In the genomic region with DNA sequence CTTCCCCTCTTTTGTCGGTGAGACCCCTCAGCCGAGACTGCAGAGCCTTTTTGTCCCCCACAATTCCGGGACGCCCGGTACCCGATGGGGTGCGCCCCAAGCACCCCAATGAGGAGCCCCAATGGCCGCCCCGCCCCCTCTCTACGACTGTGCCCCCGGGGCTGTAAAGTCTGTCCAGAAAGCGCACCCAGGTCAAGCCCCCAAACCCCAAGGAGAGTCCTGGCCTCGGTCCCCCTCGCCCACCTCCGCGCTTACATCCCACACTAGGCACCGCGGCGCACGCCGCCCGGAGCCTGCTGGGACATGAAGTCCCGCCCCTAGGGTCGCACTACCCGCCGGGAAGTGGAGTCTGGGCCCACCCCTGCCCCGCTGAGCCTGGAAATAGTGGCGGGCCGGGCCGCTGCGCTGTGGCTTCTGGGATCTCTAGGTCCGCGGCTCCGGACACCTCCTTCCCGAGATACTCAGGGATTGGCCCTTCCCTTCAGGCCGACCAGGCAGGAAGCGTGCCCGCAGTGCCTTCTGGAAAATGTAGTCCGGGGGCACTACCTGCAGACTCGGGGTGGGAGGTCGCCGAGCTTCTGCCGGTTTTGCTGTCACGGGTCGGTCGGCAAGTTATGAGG, we compare ENCODE assay signal across 1 cellular context.
TF ChIP-seq lines count a peak whose summit lies in the region.

A gene (minus strand): TSS at position 281 of the 620 bp plus-strand sequence. CDS start 442 bp downstream, outside the sequence.

TF ChIP-seq in HepG2, 621 proteins besides CTCF, POLR2A, EP300 and RAD21 (continued from another document and continues in another):
- TF ChIP-seq, protein P1, sequence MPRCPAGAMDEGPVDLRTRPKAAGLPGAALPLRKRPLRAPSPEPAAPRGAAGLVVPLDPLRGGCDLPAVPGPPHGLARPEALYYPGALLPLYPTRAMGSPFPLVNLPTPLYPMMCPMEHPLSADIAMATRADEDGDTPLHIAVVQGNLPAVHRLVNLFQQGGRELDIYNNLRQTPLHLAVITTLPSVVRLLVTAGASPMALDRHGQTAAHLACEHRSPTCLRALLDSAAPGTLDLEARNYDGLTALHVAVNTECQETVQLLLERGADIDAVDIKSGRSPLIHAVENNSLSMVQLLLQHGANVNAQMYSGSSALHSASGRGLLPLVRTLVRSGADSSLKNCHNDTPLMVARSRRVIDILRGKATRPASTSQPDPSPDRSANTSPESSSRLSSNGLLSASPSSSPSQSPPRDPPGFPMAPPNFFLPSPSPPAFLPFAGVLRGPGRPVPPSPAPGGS (CRISPR knock-in tag; IDR thresholded peaks at IDR 0.05) = peak; percentile 59; the same call in 1 of the 2 replicates
- TF ChIP-seq, protein P2, sequence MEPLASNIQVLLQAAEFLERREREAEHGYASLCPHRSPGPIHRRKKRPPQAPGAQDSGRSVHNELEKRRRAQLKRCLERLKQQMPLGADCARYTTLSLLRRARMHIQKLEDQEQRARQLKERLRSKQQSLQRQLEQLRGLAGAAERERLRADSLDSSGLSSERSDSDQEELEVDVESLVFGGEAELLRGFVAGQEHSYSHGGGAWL (CRISPR knock-in tag; IDR thresholded peaks at IDR 0.05) = peak; percentile 34; the same call in 1 of the 2 replicates
- no peak for TF ChIP-seq ZFP36 (IDR thresholded peaks at IDR 0.05; ENCODE audit: borderline replicate concordance, low read depth, low read length, partially characterized antibody)
- TF ChIP-seq ZNF292 (CRISPR knock-in tag; IDR thresholded peaks at IDR 0.05; ENCODE audit: borderline replicate concordance, low read depth) = no peak
- no peak for TF ChIP-seq ZNF550 (CRISPR knock-in tag; IDR thresholded peaks at IDR 0.05; ENCODE audit: borderline replicate concordance)
- TF ChIP-seq, protein P3, sequence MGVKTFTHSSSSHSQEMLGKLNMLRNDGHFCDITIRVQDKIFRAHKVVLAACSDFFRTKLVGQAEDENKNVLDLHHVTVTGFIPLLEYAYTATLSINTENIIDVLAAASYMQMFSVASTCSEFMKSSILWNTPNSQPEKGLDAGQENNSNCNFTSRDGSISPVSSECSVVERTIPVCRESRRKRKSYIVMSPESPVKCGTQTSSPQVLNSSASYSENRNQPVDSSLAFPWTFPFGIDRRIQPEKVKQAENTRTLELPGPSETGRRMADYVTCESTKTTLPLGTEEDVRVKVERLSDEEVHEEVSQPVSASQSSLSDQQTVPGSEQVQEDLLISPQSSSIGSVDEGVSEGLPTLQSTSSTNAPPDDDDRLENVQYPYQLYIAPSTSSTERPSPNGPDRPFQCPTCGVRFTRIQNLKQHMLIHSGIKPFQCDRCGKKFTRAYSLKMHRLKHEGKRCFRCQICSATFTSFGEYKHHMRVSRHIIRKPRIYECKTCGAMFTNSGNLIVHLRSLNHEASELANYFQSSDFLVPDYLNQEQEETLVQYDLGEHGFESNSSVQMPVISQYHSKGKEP (CRISPR knock-in tag; IDR thresholded peaks at IDR 0.05) = no peak
- TF ChIP-seq, protein P4, sequence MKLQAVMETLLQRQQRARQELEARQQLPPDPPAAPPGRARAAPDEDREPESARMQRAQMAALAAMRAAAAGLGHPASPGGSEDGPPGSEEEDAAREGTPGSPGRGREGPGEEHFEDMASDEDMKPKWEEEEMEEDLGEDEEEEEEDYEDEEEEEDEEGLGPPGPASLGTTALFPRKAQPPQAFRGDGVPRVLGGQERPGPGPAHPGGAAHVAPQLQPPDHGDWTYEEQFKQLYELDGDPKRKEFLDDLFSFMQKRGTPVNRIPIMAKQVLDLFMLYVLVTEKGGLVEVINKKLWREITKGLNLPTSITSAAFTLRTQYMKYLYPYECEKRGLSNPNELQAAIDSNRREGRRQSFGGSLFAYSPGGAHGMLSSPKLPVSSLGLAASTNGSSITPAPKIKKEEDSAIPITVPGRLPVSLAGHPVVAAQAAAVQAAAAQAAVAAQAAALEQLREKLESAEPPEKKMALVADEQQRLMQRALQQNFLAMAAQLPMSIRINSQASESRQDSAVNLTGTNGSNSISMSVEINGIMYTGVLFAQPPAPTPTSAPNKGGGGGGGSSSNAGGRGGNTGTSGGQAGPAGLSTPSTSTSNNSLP (IDR thresholded peaks at IDR 0.05; ENCODE audit: low read depth, low read length) = no peak
- TF ChIP-seq, protein P5, sequence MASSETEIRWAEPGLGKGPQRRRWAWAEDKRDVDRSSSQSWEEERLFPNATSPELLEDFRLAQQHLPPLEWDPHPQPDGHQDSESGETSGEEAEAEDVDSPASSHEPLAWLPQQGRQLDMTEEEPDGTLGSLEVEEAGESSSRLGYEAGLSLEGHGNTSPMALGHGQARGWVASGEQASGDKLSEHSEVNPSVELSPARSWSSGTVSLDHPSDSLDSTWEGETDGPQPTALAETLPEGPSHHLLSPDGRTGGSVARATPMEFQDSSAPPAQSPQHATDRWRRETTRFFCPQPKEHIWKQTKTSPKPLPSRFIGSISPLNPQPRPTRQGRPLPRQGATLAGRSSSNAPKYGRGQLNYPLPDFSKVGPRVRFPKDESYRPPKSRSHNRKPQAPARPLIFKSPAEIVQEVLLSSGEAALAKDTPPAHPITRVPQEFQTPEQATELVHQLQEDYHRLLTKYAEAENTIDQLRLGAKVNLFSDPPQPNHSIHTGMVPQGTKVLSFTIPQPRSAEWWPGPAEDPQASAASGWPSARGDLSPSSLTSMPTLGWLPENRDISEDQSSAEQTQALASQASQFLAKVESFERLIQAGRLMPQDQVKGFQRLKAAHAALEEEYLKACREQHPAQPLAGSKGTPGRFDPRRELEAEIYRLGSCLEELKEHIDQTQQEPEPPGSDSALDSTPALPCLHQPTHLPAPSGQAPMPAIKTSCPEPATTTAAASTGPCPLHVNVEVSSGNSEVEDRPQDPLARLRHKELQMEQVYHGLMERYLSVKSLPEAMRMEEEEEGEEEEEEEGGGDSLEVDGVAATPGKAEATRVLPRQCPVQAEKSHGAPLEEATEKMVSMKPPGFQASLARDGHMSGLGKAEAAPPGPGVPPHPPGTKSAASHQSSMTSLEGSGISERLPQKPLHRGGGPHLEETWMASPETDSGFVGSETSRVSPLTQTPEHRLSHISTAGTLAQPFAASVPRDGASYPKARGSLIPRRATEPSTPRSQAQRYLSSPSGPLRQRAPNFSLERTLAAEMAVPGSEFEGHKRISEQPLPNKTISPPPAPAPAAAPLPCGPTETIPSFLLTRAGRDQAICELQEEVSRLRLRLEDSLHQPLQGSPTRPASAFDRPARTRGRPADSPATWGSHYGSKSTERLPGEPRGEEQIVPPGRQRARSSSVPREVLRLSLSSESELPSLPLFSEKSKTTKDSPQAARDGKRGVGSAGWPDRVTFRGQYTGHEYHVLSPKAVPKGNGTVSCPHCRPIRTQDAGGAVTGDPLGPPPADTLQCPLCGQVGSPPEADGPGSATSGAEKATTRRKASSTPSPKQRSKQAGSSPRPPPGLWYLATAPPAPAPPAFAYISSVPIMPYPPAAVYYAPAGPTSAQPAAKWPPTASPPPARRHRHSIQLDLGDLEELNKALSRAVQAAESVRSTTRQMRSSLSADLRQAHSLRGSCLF (CRISPR knock-in tag; IDR thresholded peaks at IDR 0.05; ENCODE audit: borderline replicate concordance) = no peak
- TF ChIP-seq, protein P6, sequence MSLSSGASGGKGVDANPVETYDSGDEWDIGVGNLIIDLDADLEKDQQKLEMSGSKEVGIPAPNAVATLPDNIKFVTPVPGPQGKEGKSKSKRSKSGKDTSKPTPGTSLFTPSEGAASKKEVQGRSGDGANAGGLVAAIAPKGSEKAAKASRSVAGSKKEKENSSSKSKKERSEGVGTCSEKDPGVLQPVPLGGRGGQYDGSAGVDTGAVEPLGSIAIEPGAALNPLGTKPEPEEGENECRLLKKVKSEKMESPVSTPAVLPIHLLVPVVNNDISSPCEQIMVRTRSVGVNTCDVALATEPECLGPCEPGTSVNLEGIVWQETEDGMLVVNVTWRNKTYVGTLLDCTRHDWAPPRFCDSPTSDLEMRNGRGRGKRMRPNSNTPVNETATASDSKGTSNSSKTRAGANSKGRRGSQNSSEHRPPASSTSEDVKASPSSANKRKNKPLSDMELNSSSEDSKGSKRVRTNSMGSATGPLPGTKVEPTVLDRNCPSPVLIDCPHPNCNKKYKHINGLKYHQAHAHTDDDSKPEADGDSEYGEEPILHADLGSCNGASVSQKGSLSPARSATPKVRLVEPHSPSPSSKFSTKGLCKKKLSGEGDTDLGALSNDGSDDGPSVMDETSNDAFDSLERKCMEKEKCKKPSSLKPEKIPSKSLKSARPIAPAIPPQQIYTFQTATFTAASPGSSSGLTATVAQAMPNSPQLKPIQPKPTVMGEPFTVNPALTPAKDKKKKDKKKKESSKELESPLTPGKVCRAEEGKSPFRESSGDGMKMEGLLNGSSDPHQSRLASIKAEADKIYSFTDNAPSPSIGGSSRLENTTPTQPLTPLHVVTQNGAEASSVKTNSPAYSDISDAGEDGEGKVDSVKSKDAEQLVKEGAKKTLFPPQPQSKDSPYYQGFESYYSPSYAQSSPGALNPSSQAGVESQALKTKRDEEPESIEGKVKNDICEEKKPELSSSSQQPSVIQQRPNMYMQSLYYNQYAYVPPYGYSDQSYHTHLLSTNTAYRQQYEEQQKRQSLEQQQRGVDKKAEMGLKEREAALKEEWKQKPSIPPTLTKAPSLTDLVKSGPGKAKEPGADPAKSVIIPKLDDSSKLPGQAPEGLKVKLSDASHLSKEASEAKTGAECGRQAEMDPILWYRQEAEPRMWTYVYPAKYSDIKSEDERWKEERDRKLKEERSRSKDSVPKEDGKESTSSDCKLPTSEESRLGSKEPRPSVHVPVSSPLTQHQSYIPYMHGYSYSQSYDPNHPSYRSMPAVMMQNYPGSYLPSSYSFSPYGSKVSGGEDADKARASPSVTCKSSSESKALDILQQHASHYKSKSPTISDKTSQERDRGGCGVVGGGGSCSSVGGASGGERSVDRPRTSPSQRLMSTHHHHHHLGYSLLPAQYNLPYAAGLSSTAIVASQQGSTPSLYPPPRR (CRISPR knock-in tag; IDR thresholded peaks at IDR 0.05; ENCODE audit: borderline replicate concordance) = no peak
- no peak for TF ChIP-seq ZNF549 (CRISPR knock-in tag; IDR thresholded peaks at IDR 0.05)
- peak; percentile 57 for TF ChIP-seq PHF20 (CRISPR knock-in tag; IDR thresholded peaks at IDR 0.05)
- no peak for TF ChIP-seq MAZ (IDR thresholded peaks at IDR 0.05; ENCODE audit: borderline replicate concordance, low read depth, low read length)
- peak; percentile 21 for TF ChIP-seq MAZ (CRISPR knock-in tag; IDR thresholded peaks at IDR 0.05; ENCODE audit: low read depth)
- no peak for TF ChIP-seq NR1H2 (CRISPR knock-in tag; IDR thresholded peaks at IDR 0.05; ENCODE audit: borderline replicate concordance, low read depth)
- TF ChIP-seq KDM5A (IDR thresholded peaks at IDR 0.05; ENCODE audit: borderline replicate concordance, low read length) = 0 out of 2 replicates have a peak, but pooled peaks have one; percentile 39
- TF ChIP-seq, protein P7, sequence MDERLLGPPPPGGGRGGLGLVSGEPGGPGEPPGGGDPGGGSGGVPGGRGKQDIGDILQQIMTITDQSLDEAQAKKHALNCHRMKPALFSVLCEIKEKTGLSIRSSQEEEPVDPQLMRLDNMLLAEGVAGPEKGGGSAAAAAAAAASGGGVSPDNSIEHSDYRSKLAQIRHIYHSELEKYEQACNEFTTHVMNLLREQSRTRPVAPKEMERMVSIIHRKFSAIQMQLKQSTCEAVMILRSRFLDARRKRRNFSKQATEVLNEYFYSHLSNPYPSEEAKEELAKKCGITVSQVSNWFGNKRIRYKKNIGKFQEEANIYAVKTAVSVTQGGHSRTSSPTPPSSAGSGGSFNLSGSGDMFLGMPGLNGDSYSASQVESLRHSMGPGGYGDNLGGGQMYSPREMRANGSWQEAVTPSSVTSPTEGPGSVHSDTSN (CRISPR knock-in tag; IDR thresholded peaks at IDR 0.05) = no peak
- TF ChIP-seq LCORL (IDR thresholded peaks at IDR 0.05) = no peak
- peak; percentile 87; the same call in 1 of the 2 replicates for TF ChIP-seq LCORL (CRISPR knock-in tag; IDR thresholded peaks at IDR 0.05)
- no peak for TF ChIP-seq ZNF20 (CRISPR knock-in tag; IDR thresholded peaks at IDR 0.05)
- TF ChIP-seq HNRNPK (IDR thresholded peaks at IDR 0.05; ENCODE audit: low read depth, low read length, poor library complexity, severe bottlenecking) = peak; percentile 70
- TF ChIP-seq ZNF773 (CRISPR knock-in tag; IDR thresholded peaks at IDR 0.05; ENCODE audit: borderline replicate concordance) = no peak
- TF ChIP-seq, protein P8, sequence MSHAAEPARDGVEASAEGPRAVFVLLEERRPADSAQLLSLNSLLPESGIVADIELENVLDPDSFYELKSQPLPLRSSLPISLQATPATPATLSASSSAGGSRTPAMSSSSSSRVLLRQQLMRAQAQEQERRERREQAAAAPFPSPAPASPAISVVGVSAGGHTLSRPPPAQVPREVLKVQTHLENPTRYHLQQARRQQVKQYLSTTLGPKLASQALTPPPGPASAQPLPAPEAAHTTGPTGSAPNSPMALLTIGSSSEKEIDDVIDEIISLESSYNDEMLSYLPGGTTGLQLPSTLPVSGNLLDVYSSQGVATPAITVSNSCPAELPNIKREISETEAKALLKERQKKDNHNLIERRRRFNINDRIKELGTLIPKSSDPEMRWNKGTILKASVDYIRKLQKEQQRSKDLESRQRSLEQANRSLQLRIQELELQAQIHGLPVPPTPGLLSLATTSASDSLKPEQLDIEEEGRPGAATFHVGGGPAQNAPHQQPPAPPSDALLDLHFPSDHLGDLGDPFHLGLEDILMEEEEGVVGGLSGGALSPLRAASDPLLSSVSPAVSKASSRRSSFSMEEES (CRISPR knock-in tag; IDR thresholded peaks at IDR 0.05) = no peak; the same call in 1 of the 2 replicates
- TF ChIP-seq ZNF781 (CRISPR knock-in tag; IDR thresholded peaks at IDR 0.05; ENCODE audit: borderline replicate concordance, not compliant biosample characterization) = no peak
- TF ChIP-seq, protein P9, sequence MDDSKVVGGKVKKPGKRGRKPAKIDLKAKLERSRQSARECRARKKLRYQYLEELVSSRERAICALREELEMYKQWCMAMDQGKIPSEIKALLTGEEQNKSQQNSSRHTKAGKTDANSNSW (CRISPR knock-in tag; IDR thresholded peaks at IDR 0.05; ENCODE audit: borderline replicate concordance) = 0 out of 2 replicates have a peak, but pooled peaks have one; percentile 62
- TF ChIP-seq DMAP1 (CRISPR knock-in tag; IDR thresholded peaks at IDR 0.05) = peak; percentile 20; the same call in 1 of the 2 replicates
- peak; percentile 34 for TF ChIP-seq JARID2 (CRISPR knock-in tag; IDR thresholded peaks at IDR 0.05; ENCODE audit: insufficient replicate concordance)
- TF ChIP-seq, protein P10, sequence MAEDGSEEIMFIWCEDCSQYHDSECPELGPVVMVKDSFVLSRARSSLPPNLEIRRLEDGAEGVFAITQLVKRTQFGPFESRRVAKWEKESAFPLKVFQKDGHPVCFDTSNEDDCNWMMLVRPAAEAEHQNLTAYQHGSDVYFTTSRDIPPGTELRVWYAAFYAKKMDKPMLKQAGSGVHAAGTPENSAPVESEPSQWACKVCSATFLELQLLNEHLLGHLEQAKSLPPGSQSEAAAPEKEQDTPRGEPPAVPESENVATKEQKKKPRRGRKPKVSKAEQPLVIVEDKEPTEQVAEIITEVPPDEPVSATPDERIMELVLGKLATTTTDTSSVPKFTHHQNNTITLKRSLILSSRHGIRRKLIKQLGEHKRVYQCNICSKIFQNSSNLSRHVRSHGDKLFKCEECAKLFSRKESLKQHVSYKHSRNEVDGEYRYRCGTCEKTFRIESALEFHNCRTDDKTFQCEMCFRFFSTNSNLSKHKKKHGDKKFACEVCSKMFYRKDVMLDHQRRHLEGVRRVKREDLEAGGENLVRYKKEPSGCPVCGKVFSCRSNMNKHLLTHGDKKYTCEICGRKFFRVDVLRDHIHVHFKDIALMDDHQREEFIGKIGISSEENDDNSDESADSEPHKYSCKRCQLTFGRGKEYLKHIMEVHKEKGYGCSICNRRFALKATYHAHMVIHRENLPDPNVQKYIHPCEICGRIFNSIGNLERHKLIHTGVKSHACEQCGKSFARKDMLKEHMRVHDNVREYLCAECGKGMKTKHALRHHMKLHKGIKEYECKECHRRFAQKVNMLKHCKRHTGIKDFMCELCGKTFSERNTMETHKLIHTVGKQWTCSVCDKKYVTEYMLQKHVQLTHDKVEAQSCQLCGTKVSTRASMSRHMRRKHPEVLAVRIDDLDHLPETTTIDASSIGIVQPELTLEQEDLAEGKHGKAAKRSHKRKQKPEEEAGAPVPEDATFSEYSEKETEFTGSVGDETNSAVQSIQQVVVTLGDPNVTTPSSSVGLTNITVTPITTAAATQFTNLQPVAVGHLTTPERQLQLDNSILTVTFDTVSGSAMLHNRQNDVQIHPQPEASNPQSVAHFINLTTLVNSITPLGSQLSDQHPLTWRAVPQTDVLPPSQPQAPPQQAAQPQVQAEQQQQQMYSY (CRISPR knock-in tag; IDR thresholded peaks at IDR 0.05) = no peak
